Comparison of ENCODE assay signal across 9 cellular contexts in genomic region chr10:16545126-16545736, GRCh38. TPM values are rescaled to one million over a fixed set of nuclear protein-coding genes. Genes with fewer than 3 reads are reported as not detected.
DNase-seq lines count a peak whose midpoint lies in the region; ATAC-seq, FAIRE-seq and TF ChIP-seq lines count a peak whose summit lies in the region.
"Had no signal": no experiment of that assay in that cellular context is flagged by ENCODE, and none has a peak within 500 bp of the region (broad histone marks: within the 10 kb centered on the region; RNA-seq: fewer than 3 reads in every experiment).

No MANE protein-coding gene starts in this region.

- H3K9me3 ChIP-seq in CD8-positive, alpha-beta T cell (ENCODE audit: low read length), result no peaks in the 10 kb centered on the region
- no peaks in the 10 kb centered on the region for H3K9me3 ChIP-seq in CD8-positive, alpha-beta memory T cell (ENCODE audit: low read length)

- H3K27me3 ChIP-seq in CD8-positive, alpha-beta T cell (ENCODE audit: insufficient read depth, low read length), result no peaks in the 10 kb centered on the region
- H3K27me3 ChIP-seq in CD8-positive, alpha-beta memory T cell (ENCODE audit: insufficient read depth, low read length, poor library complexity, severe bottlenecking), result no peaks in the 10 kb centered on the region

- no peaks in the 10 kb centered on the region for H3K36me3 ChIP-seq in CD8-positive, alpha-beta T cell (ENCODE audit: insufficient read depth, low read length)
- H3K36me3 ChIP-seq in CD8-positive, alpha-beta memory T cell (ENCODE audit: insufficient read depth, low read length), result no peaks in the 10 kb centered on the region

- ATAC-seq in WTC11, result peak; percentile 75
- ATAC-seq in CD8-positive, alpha-beta T cell, result no peak
- ATAC-seq: naive thymus-derived CD4-positive, alpha-beta T cell had no signal

- no peak overlapping the region for H3K4me3 Mint-ChIP-seq in WTC11
- H3K4me3 Mint-ChIP-seq in CD8-positive, alpha-beta T cell, result no peak overlapping the region
- no peak overlapping the region for H3K4me3 Mint-ChIP-seq in CD8-positive, alpha-beta memory T cell
- H3K4me3 Mint-ChIP-seq: naive thymus-derived CD4-positive, alpha-beta T cell had no signal

- H3K27ac Mint-ChIP-seq in WTC11, result no peak overlapping the region
- no peak overlapping the region for H3K27ac Mint-ChIP-seq in CD8-positive, alpha-beta T cell
- no peak overlapping the region for H3K27ac Mint-ChIP-seq in CD8-positive, alpha-beta memory T cell
- H3K27ac Mint-ChIP-seq: naive thymus-derived CD4-positive, alpha-beta T cell had no signal

- CTCF ChIA-PET in WTC11 (lab: Charles Lee), result interaction anchor here (0.8 to 1.6 kb wide), 17 partner anchors 10 to 643 kb away, joined by 3 to 11 read pairs (median 4); no protein-coding TSS in a partner anchor
- CTCF ChIA-PET in CD8-positive, alpha-beta T cell (lab: Charles Lee), result interaction anchor here (0.6 to 1.3 kb wide), 5 partner anchors 14 to 643 kb away, joined by 3 read pairs; no protein-coding TSS in a partner anchor
- CTCF ChIA-PET in CD8-positive, alpha-beta memory T cell (lab: Charles Lee), result interaction anchor here (0.8 to 1.2 kb wide), 2 partner anchors 14 to 642 kb away, joined by 4 to 5 read pairs; no protein-coding TSS in a partner anchor

- H3K4me3 ChIP-seq in CD8-positive, alpha-beta T cell (ENCODE audit: low read depth, low read length), result no peak overlapping the region
- no peak overlapping the region for H3K4me3 ChIP-seq in CD8-positive, alpha-beta memory T cell (ENCODE audit: low read length)

- intact Hi-C loops in CD8-positive, alpha-beta T cell (cut with DNase I, micrococcal nuclease), result loop anchor here in 1 of 2 experiments (5.0 kb wide), 2 partner anchors 643 to 668 kb away; no protein-coding TSS in a partner anchor

- H3K4me1 Mint-ChIP-seq in WTC11, result no peaks in the 10 kb centered on the region
- no peaks in the 10 kb centered on the region for H3K4me1 Mint-ChIP-seq in CD8-positive, alpha-beta T cell (ENCODE audit: low read depth)
- peaks cover 0 to 4% (median 2%) of the 10 kb centered on the region in 3 donors for H3K4me1 Mint-ChIP-seq in CD8-positive, alpha-beta memory T cell

- POLR2A ChIA-PET in WTC11 (lab: Charles Lee), result interaction anchor here (0.6 kb wide), 1 partner anchor 57 kb away, joined by 3 read pairs; no protein-coding TSS in a partner anchor
- POLR2A ChIA-PET in CD8-positive, alpha-beta T cell (lab: Charles Lee), result no interaction called here
- POLR2A ChIA-PET in CD8-positive, alpha-beta memory T cell (lab: Charles Lee), result no interaction called here

- H3K36me3 Mint-ChIP-seq in WTC11, result no peaks in the 10 kb centered on the region
- no peaks in the 10 kb centered on the region for H3K36me3 Mint-ChIP-seq in CD8-positive, alpha-beta T cell
- no peaks in the 10 kb centered on the region for H3K36me3 Mint-ChIP-seq in CD8-positive, alpha-beta memory T cell
- H3K36me3 Mint-ChIP-seq: naive thymus-derived CD4-positive, alpha-beta T cell had no signal

- no peak for FAIRE-seq in urothelium cell line (lab: Jason Lieb, UNC)

- H3K9me3 Mint-ChIP-seq in WTC11, result no peaks in the 10 kb centered on the region
- no peaks in the 10 kb centered on the region for H3K9me3 Mint-ChIP-seq in CD8-positive, alpha-beta T cell
- peaks cover 0 to 2% (median 0%) of the 10 kb centered on the region in 5 donors for H3K9me3 Mint-ChIP-seq in CD8-positive, alpha-beta memory T cell
- H3K9me3 Mint-ChIP-seq: naive thymus-derived CD4-positive, alpha-beta T cell had no signal

- H3K27me3 Mint-ChIP-seq in WTC11 (ENCODE audit: low read depth), result peaks cover 8% of the 10 kb centered on the region
- H3K27me3 Mint-ChIP-seq in CD8-positive, alpha-beta T cell (ENCODE audit: low read depth), result peaks cover 26% of the 10 kb centered on the region
- peaks cover 7 to 41% of the 10 kb centered on the region in 2 donors for H3K27me3 Mint-ChIP-seq in CD8-positive, alpha-beta memory T cell

- peak; percentile 80 for DNase-seq in DMS 273 treated with DMSO at 0.1 percent for 48 hours (lab: John Stamatoyannopoulos, UW)
- peak; percentile 44 for DNase-seq in GM19240 (ENCODE audit: insufficient read length, low spot score)
- peak; percentile 63 to 70 for DNase-seq in Kasumi-1 (lab: John Stamatoyannopoulos, UW)
- no peak for DNase-seq in WTC11 (ENCODE audit: low spot score)
- peak; percentile 37 for DNase-seq in hepatic stellate cell (ENCODE audit: low spot score)
- peak; percentile 58 for DNase-seq in urothelium cell line (ENCODE audit: low spot score)
- no peak for DNase-seq in CD8-positive, alpha-beta T cell
- no peak for DNase-seq in CD8-positive, alpha-beta memory T cell

- TF ChIP-seq CTCF in WTC11 (IDR thresholded peaks at IDR 0.05), result peak; percentile 58; the same call in 1 of the 2 replicates
- TF ChIP-seq CTCF in CD8-positive, alpha-beta T cell (IDR thresholded peaks at IDR 0.05), result no peak

- no peak overlapping the region for H3K27ac ChIP-seq in CD8-positive, alpha-beta T cell (ENCODE audit: low read depth, low read length)
- H3K27ac ChIP-seq in CD8-positive, alpha-beta memory T cell (ENCODE audit: low read depth, low read length), result no peak overlapping the region

- no peaks in the 10 kb centered on the region for H3K4me1 ChIP-seq in CD8-positive, alpha-beta T cell (ENCODE audit: insufficient read depth, low read length)
- no peaks in the 10 kb centered on the region for H3K4me1 ChIP-seq in CD8-positive, alpha-beta memory T cell (ENCODE audit: insufficient read depth, low read length)

TF ChIP-seq in WTC11, 78 proteins besides CTCF, POLR2A, EP300 and RAD21:
- TF ChIP-seq AR (CRISPR knock-in tag; IDR thresholded peaks at IDR 0.05), result no peak
- no peak for TF ChIP-seq ZNF317 (CRISPR knock-in tag; IDR thresholded peaks at IDR 0.05; ENCODE audit: borderline replicate concordance, low read depth)
- no peak for TF ChIP-seq ZBTB21 (CRISPR knock-in tag; IDR thresholded peaks at IDR 0.05; ENCODE audit: borderline replicate concordance)
- no peak for TF ChIP-seq SOX15 (CRISPR knock-in tag; IDR thresholded peaks at IDR 0.05)
- no peak for TF ChIP-seq ESRRA (CRISPR knock-in tag; IDR thresholded peaks at IDR 0.05; ENCODE audit: borderline replicate concordance)
- TF ChIP-seq E2F1 (CRISPR knock-in tag; IDR thresholded peaks at IDR 0.05), result no peak
- no peak for TF ChIP-seq FOXP4 (CRISPR knock-in tag; IDR thresholded peaks at IDR 0.05)
- no peak for TF ChIP-seq OVOL2 (CRISPR knock-in tag; IDR thresholded peaks at IDR 0.05; ENCODE audit: borderline replicate concordance)
- TF ChIP-seq CREB1 (CRISPR knock-in tag; IDR thresholded peaks at IDR 0.05), result no peak
- TF ChIP-seq NR3C1 (CRISPR knock-in tag; conservative IDR thresholded peaks at IDR 0.05; ENCODE audit: low read depth), result no peak
TF ChIP-seq in WTC11: peak in this region for 0.

RNA-seq across cellular contexts. Expression of gene C1QL3, which starts 23.6 kb away (rescaled TPM):
- 1.7 to 2.6 TPM (median 2.2 TPM) in 3 replicates for total RNA-seq in WTC11 (2021)
- not detected for total RNA-seq in CD8-positive, alpha-beta T cell
- under 1 TPM; 0.18 to 0.26 TPM for total RNA-seq in CD8-positive, alpha-beta memory T cell
- polyA plus RNA-seq in CD8-positive, alpha-beta memory T cell, result 0.31 TPM
- total RNA-seq: naive thymus-derived CD4-positive, alpha-beta T cell had no signal

Comparison
In these comparisons a context has a peak if more than half of its experiments do, and no peak if none do; other contexts are left out.
1. DNase-seq: peak in DMS 273 treated with DMSO at 0.1 percent for 48 hours (single experiment), GM19240 (single experiment), Kasumi-1 (2 of 2), hepatic stellate cell (single experiment) and urothelium cell line (single experiment); none in WTC11 (single experiment), CD8-positive, alpha-beta T cell (0 of 7) and CD8-positive, alpha-beta memory T cell (0 of 5).